Comparison of ENCODE assay signal across 8 cellular contexts in genomic region chr2:127293758-127294562, GRCh38. TPM values are rescaled to one million over a fixed set of nuclear protein-coding genes. Genes with fewer than 3 reads are reported as not detected.
DNase-seq lines count a peak whose midpoint lies in the region; ATAC-seq and TF ChIP-seq lines count a peak whose summit lies in the region.

ERCC3 (minus strand) TSS chr2:127294144; CDS start chr2:127294081, 63 bp downstream.

- H3K9me3 ChIP-seq in right lobe of liver: no peaks in the 10 kb centered on the region

- H3K36me3 ChIP-seq in right lobe of liver: peaks cover 0 to 36% (median 13%) of the 10 kb centered on the region in 4 donors

- intact Hi-C loops in dorsolateral prefrontal cortex (cut with DNase I): loop anchor here (10.0 kb wide), 1 partner anchor 239 kb away; no protein-coding TSS in a partner anchor
- intact Hi-C loops in right lobe of liver (cut with DNase I): no loop called here

- WGBS in right lobe of liver (ENCODE audit: insufficient coverage, low coverage, low lambda C conversion rate, missing lambda C conversion rate): 5% methylated on average over 14 of the region's 55 CpGs

- H3K27me3 ChIP-seq in dorsolateral prefrontal cortex: no peaks in the 10 kb centered on the region
- no peaks in the 10 kb centered on the region for H3K27me3 ChIP-seq in right lobe of liver

- peak; percentile 56 for TF ChIP-seq POLR2A in right lobe of liver (IDR thresholded peaks at IDR 0.05)

- peak in 24 of 56 donors; percentile 3 to 51 (median 22) for TF ChIP-seq CTCF in dorsolateral prefrontal cortex (IDR thresholded peaks at IDR 0.05 in 54 of 56, conservative IDR thresholded peaks at IDR 0.05 in 2 of 56; ENCODE audit: low read depth in 1 of 56, partially characterized antibody in 56 of 56)
- no peak for TF ChIP-seq CTCF in right lobe of liver (IDR thresholded peaks at IDR 0.05)

- ATAC-seq in HG03457 (IDR thresholded peaks at IDR 0.05; ENCODE audit: unreplicated experiment) (peak; percentile 98), right lobe of liver (peak; percentile 95 to 97 (median 96))

- DNase-seq in C1 segment of cervical spinal cord (lab: John Stamatoyannopoulos, UW): peak in 13 of 14 donors; percentile 27 to 80 (median 61)
- peak; percentile 79 for DNase-seq in GM19240 (ENCODE audit: insufficient read length, low spot score)
- DNase-seq in NCI-H748 treated with DMSO at 0.1 percent for 48 hours (lab: John Stamatoyannopoulos, UW): peak; percentile 53
- DNase-seq in activated CD4-positive, alpha-beta T cell treated with anti-CD3 and anti-CD28 coated beads, Interleukin-2, amount 50 U/mL, for 48 hours: peak; percentile 87 to 89
- peak; percentile 72 to 91 (median 84) for DNase-seq in dorsolateral prefrontal cortex
- DNase-seq in right lobe of liver: peak; percentile 80 to 87 (median 85)
- DNase-seq in stimulated activated CD4-positive, alpha-beta T cell treated with anti-CD3 and anti-CD28 coated beads, Interleukin-4, amount 100 ng/mL, for 24 hours: peak; percentile 87

- H3K4me1 ChIP-seq in right lobe of liver: peaks cover 0 to 11% (median 5%) of the 10 kb centered on the region in 4 donors

- H3K4me3 ChIP-seq in dorsolateral prefrontal cortex: peak within 1 kb of the TSS; percentile 68 to 99 (median 95)
- peak within 1 kb of the TSS; percentile 90 to 98 (median 91) for H3K4me3 ChIP-seq in right lobe of liver

- H3K27ac ChIP-seq in dorsolateral prefrontal cortex (peak within 1 kb of the TSS; percentile 6 to 90 (median 76)), right lobe of liver (peak within 1 kb of the TSS; percentile 19 to 62 (median 58))

RNA-seq across cellular contexts. Expression of gene ERCC3, which starts in this region (rescaled TPM):
- 10 to 100 TPM; 44.4 to 79.5 (median 59.7) TPM for total RNA-seq in dorsolateral prefrontal cortex
- total RNA-seq in right lobe of liver: 10 to 100 TPM; 13.5 to 17.3 (median 16.0) TPM

Comparison
In these comparisons a context has a peak if more than half of its experiments do, and no peak if none do; other contexts are left out.
1. Peak in every context shown above with its lines: DNase-seq, ATAC-seq, H3K4me3 ChIP-seq and H3K27ac ChIP-seq.
2. intact Hi-C loops: an anchor here in dorsolateral prefrontal cortex (10.0 kb wide); none called in right lobe of liver.